ENCODE assay signal across 19 cellular contexts in the genomic region with DNA sequence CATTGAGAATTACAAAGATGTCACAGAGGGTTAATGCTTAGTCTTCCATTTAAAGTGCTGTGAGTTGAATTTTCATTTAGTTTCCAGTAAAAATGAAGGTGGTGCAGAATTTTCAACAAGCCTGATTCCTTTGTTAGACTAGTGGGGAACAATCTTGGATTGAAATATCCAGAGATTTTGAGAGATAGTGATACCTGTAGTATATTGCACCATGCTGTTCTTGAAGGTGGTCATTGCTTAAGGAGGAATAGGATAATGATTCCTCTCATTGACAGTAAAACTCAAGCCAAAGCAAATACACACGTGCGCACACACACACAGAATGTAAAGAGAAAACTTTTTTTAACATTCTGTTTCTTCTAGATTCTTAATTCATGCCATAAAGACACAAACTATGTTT. TPM values are rescaled to one million over a fixed set of nuclear protein-coding genes. Genes with fewer than 3 reads are reported as not detected.
"Had no signal": no experiment of that assay in that cellular context is flagged by ENCODE, and none has a peak within 500 bp of the region (broad histone marks: within the 10 kb centered on the region; RNA-seq: fewer than 3 reads in every experiment).

No MANE protein-coding gene starts in this region.

- H3K27ac Mint-ChIP-seq: activated naive CD4-positive, alpha-beta T cell treated with anti-CD3 and anti-CD28 coated beads, Interleukin-2, amount 50 U/mL, for 72 hours; natural killer cell treated with Interleukin-12 subunit alpha and Interleukin-12 subunit beta and Interleukin-15 and Interleukin-18, amount 100 ng/mL, for 72 hours had no signal

- H3K4me1 ChIP-seq: parathyroid adenoma had no signal

- H3K4me3 ChIP-seq: right lobe of liver, thoracic aorta, vagina had no signal

- H3K27ac ChIP-seq: brain microvascular endothelial cell, parathyroid adenoma, right lobe of liver, thoracic aorta, vagina had no signal

- H3K36me3 ChIP-seq: brain microvascular endothelial cell, right lobe of liver, thoracic aorta, vagina had no signal

- H3K36me3 Mint-ChIP-seq: natural killer cell treated with Interleukin-12 subunit alpha and Interleukin-12 subunit beta and Interleukin-15 and Interleukin-18, amount 100 ng/mL, for 72 hours had no signal

- ATAC-seq: activated CD4-positive, CD25-positive, alpha-beta regulatory T cell treated with anti-CD3 and anti-CD28 coated beads, Interleukin-2, amount 50 U/mL, for 24 hours; activated naive CD4-positive, alpha-beta T cell treated with anti-CD3 and anti-CD28 coated beads, Interleukin-2, amount 50 U/mL, for 72 hours; activated T-cell treated with anti-CD3 and anti-CD28 coated beads, Interleukin-2, amount 50 U/mL, for 4 hours; natural killer cell treated with Interleukin-12 subunit alpha and Interleukin-12 subunit beta and Interleukin-15 and Interleukin-18, amount 100 ng/mL, for 72 hours; right lobe of liver; stimulated activated naive CD8-positive, alpha-beta T cell treated with anti-CD3 and anti-CD28 coated beads, Interleukin-15, Interleukin-2, amounts not matched to agents 100 U/mL and 50 U/mL, for 24 hours had no signal

- H3K9me3 ChIP-seq: right lobe of liver, thoracic aorta, vagina had no signal

- DNase-seq: activated effector memory CD4-positive, alpha-beta T cell treated with anti-CD3 and anti-CD28 coated beads, Interleukin-2, amount 50 U/mL, for 16 hours; activated T-cell treated with anti-CD3 and anti-CD28 coated beads, Interleukin-2, amount 50 U/mL, for 4 hours; amygdala; brain microvascular endothelial cell; cerebellar nuclear complex; dermis blood vessel endothelial cell; foreskin melanocyte; kidney glomerular epithelial cell; right lobe of liver; SHP77 treated with DMSO at 0.1 percent for 48 hours; stimulated activated CD8-positive, alpha-beta memory T cell treated with anti-CD3 and anti-CD28 coated beads, Interleukin-4, amount 100 ng/mL, for 48 hours; stimulated activated naive CD8-positive, alpha-beta T cell treated with anti-CD3 and anti-CD28 coated beads, Interleukin-15, Interleukin-2, amounts not matched to agents 100 U/mL and 50 U/mL, for 24 hours; T-helper 2 cell had no signal

- H3K9me3 Mint-ChIP-seq: activated T-cell treated with anti-CD3 and anti-CD28 coated beads, Interleukin-2, amount 50 U/mL, for 4 hours; natural killer cell treated with Interleukin-12 subunit alpha and Interleukin-12 subunit beta and Interleukin-15 and Interleukin-18, amount 100 ng/mL, for 72 hours had no signal

- H3K4me3 Mint-ChIP-seq: activated T-cell treated with anti-CD3 and anti-CD28 coated beads, Interleukin-2, amount 50 U/mL, for 4 hours; natural killer cell treated with Interleukin-12 subunit alpha and Interleukin-12 subunit beta and Interleukin-15 and Interleukin-18, amount 100 ng/mL, for 72 hours had no signal

RNA-seq across cellular contexts. Expression of a gene that starts 5.3 kb away (rescaled TPM):
- total RNA-seq: activated naive CD4-positive, alpha-beta T cell treated with anti-CD3 and anti-CD28 coated beads, Interleukin-2, amount 50 U/mL, for 72 hours; natural killer cell treated with Interleukin-12 subunit alpha and Interleukin-12 subunit beta and Interleukin-15 and Interleukin-18, amount 100 ng/mL, for 72 hours had no signal
